ENCODE assay signal across 8 cellular contexts in genomic region chr13:29817604-29818378, GRCh38. TPM values are rescaled to one million over a fixed set of nuclear protein-coding genes. Genes with fewer than 3 reads are reported as not detected.
DNase-seq lines count a peak whose midpoint lies in the region; ATAC-seq and TF ChIP-seq lines count a peak whose summit lies in the region.

No MANE protein-coding gene starts in this region.

- H3K4me1 ChIP-seq in Caco-2 = peaks cover 4% of the 10 kb centered on the region; the same call in 1 of the 2 replicates

- no peak overlapping the region for H3K4me3 ChIP-seq in Caco-2 (ENCODE audit: low read depth, low read length)

- H3K9me3 Mint-ChIP-seq in activated naive CD4-positive, alpha-beta T cell treated with anti-CD3 and anti-CD28 coated beads, Interleukin-2, amount 50 U/mL, for 72 hours = no peaks in the 10 kb centered on the region
- H3K9me3 Mint-ChIP-seq in stimulated activated memory B cell treated with anti-CD40 and anti-IgM and Interleukin-4, amounts not matched to agents 10 μg/mL and 1 μg/mL and 100 μg/mL, for 72 hours = peaks cover 2% of the 10 kb centered on the region
- H3K9me3 Mint-ChIP-seq in Caco-2 (ENCODE audit: unreplicated experiment) = no peaks in the 10 kb centered on the region

- intact Hi-C loops in Caco-2 (cut with micrococcal nuclease; ENCODE audit: unreplicated experiment) = no loop called here

- POLR2A ChIA-PET in Caco-2 (lab: Charles Lee) = no interaction called here

- no TSS peak for BruUV-seq in Caco-2 (replicated peaks; lab: Mats Ljungman, UMichigan)

- ATAC-seq in HG03457 (IDR thresholded peaks at IDR 0.05; ENCODE audit: unreplicated experiment) = peak; percentile 94
- peak; percentile 16 to 47 for ATAC-seq in activated naive CD4-positive, alpha-beta T cell treated with anti-CD3 and anti-CD28 coated beads, Interleukin-2, amount 50 U/mL, for 72 hours
- peak; percentile 99 for ATAC-seq in stimulated activated memory B cell treated with anti-CD40 and anti-IgM and Interleukin-4, amounts not matched to agents 10 μg/mL and 1 μg/mL and 100 μg/mL, for 72 hours

- H3K36me3 Mint-ChIP-seq in activated naive CD4-positive, alpha-beta T cell treated with anti-CD3 and anti-CD28 coated beads, Interleukin-2, amount 50 U/mL, for 72 hours = no peaks in the 10 kb centered on the region
- H3K36me3 Mint-ChIP-seq in stimulated activated memory B cell treated with anti-CD40 and anti-IgM and Interleukin-4, amounts not matched to agents 10 μg/mL and 1 μg/mL and 100 μg/mL, for 72 hours = peaks cover 4% of the 10 kb centered on the region
- H3K36me3 Mint-ChIP-seq in Caco-2 (ENCODE audit: insufficient read depth, unreplicated experiment) = no peaks in the 10 kb centered on the region

- H3K36me3 ChIP-seq in Caco-2 (ENCODE audit: control insufficient read depth, insufficient read depth, low read length) = no peaks in the 10 kb centered on the region

- DNase-seq in G401 (ENCODE audit: low spot score) = peak; percentile 86
- DNase-seq in GM20000 (ENCODE audit: low spot score) = peak; percentile 59
- no peak for DNase-seq in activated naive CD4-positive, alpha-beta T cell treated with anti-CD3 and anti-CD28 coated beads, Interleukin-2, amount 50 U/mL, for 72 hours (ENCODE audit: low spot score in 2 of 2)
- DNase-seq in Caco-2 = no peak
- DNase-seq in RKO (ENCODE audit: low spot score) = no peak
- no peak for DNase-seq in NCI-H2107 treated with DMSO at 0.1 percent for 48 hours (lab: John Stamatoyannopoulos, UW; ENCODE audit: unreplicated experiment)

- H3K9me3 ChIP-seq in Caco-2 = no peaks in the 10 kb centered on the region

- H3K27me3 ChIP-seq in Caco-2 (replicated peaks; ENCODE audit: control insufficient read depth, insufficient read depth, low read length) = no peaks in the 10 kb centered on the region

- CTCF ChIA-PET in Caco-2 (lab: Charles Lee) = no interaction called here

- peak overlapping the region in 1 of 2 donors; percentile 33 for H3K27ac Mint-ChIP-seq in activated naive CD4-positive, alpha-beta T cell treated with anti-CD3 and anti-CD28 coated beads, Interleukin-2, amount 50 U/mL, for 72 hours
- H3K27ac Mint-ChIP-seq in stimulated activated memory B cell treated with anti-CD40 and anti-IgM and Interleukin-4, amounts not matched to agents 10 μg/mL and 1 μg/mL and 100 μg/mL, for 72 hours = peak overlapping the region; percentile 74
- no peak overlapping the region for H3K27ac Mint-ChIP-seq in Caco-2 (ENCODE audit: unreplicated experiment)

- H3K27me3 Mint-ChIP-seq in stimulated activated memory B cell treated with anti-CD40 and anti-IgM and Interleukin-4, amounts not matched to agents 10 μg/mL and 1 μg/mL and 100 μg/mL, for 72 hours = no peaks in the 10 kb centered on the region
- no peaks in the 10 kb centered on the region for H3K27me3 Mint-ChIP-seq in Caco-2 (ENCODE audit: insufficient read depth, unreplicated experiment)

- TF ChIP-seq CTCF in GM20000 (IDR thresholded peaks at IDR 0.05; ENCODE audit: extremely low read depth, missing control alignments) (no peak), Caco-2 (IDR thresholded peaks at IDR 0.05; ENCODE audit: insufficient read depth in 1 of 2, low read depth in 1 of 2, low read length in 1 of 2, severe bottlenecking in 1 of 2, unreplicated experiment in 1 of 2) (no peak)

- peaks cover 44% of the 10 kb centered on the region for H3K4me1 Mint-ChIP-seq in stimulated activated memory B cell treated with anti-CD40 and anti-IgM and Interleukin-4, amounts not matched to agents 10 μg/mL and 1 μg/mL and 100 μg/mL, for 72 hours
- no peaks in the 10 kb centered on the region for H3K4me1 Mint-ChIP-seq in Caco-2 (ENCODE audit: low read depth, unreplicated experiment)

- in situ Hi-C loops in G401 (cut with HindIII; ENCODE audit: low sequenced_read_pairs) = no loop called here

- H3K4me3 Mint-ChIP-seq in stimulated activated memory B cell treated with anti-CD40 and anti-IgM and Interleukin-4, amounts not matched to agents 10 μg/mL and 1 μg/mL and 100 μg/mL, for 72 hours = peak overlapping the region; percentile 61
- H3K4me3 Mint-ChIP-seq in Caco-2 (ENCODE audit: unreplicated experiment) = no peak overlapping the region

RNA-seq across cellular contexts. Expression of gene UBL3, which starts 32.6 kb away (rescaled TPM):
- total RNA-seq in G401 (2014; rRNA removed; shearing (Covaris generic)) = 5.2 and 10.5 TPM in 2 replicates
- 1 to 10 TPM; 7.3 to 8.7 TPM for total RNA-seq in activated naive CD4-positive, alpha-beta T cell treated with anti-CD3 and anti-CD28 coated beads, Interleukin-2, amount 50 U/mL, for 72 hours
- total RNA-seq in Caco-2 (2022) = 37.4 and 37.5 TPM in 2 replicates

Comparison
In these comparisons a context has a peak if more than half of its experiments do, and no peak if none do; other contexts are left out.
1. DNase-seq: peak in G401 (single experiment) and GM20000 (single experiment); none in activated naive CD4-positive, alpha-beta T cell treated with anti-CD3 and anti-CD28 coated beads, Interleukin-2, amount 50 U/mL, for 72 hours (0 of 2), Caco-2 (0 of 2), RKO (single experiment) and NCI-H2107 treated with DMSO at 0.1 percent for 48 hours (single experiment).
2. ATAC-seq: peak in every context shown above with its lines; median percentile 99 in stimulated activated memory B cell treated with anti-CD40 and anti-IgM and Interleukin-4, amounts not matched to agents 10 μg/mL and 1 μg/mL and 100 μg/mL, for 72 hours; 94 in HG03457; 32 in activated naive CD4-positive, alpha-beta T cell treated with anti-CD3 and anti-CD28 coated beads, Interleukin-2, amount 50 U/mL, for 72 hours.